12 cellular contexts compared by ENCODE assay signal in genomic region chr4:7189475-7190277, GRCh38. TPM values are rescaled to one million over a fixed set of nuclear protein-coding genes. Genes with fewer than 3 reads are reported as not detected.
DNase-seq lines count a peak whose midpoint lies in the region; ATAC-seq and TF ChIP-seq lines count a peak whose summit lies in the region.
"Had no signal": no experiment of that assay in that cellular context is flagged by ENCODE, and none has a peak within 500 bp of the region (broad histone marks: within the 10 kb centered on the region; RNA-seq: fewer than 3 reads in every experiment).

No MANE protein-coding gene starts in this region.

- TF ChIP-seq POLR2A in stomach (IDR thresholded peaks at IDR 0.05), result no peak

- H3K9me3 ChIP-seq in BLaER1 treated with 17β-estradiol and CSF1 and Interleukin-3, amounts not matched to agents 10 nM and 100 nM (replicated peaks in 1 of 11), result no peaks in the 10 kb centered on the region
- H3K9me3 ChIP-seq in RWPE2 (ENCODE audit: severe bottlenecking) (no peaks in the 10 kb centered on the region), stomach (no peaks in the 10 kb centered on the region)
- H3K9me3 ChIP-seq: right atrium auricular region had no signal

- peak overlapping the region in 7 of 11 experiments; percentile 96 to 100 (median 99); a peak in 12 of 22 replicates for H3K4me2 ChIP-seq in BLaER1 treated with 17β-estradiol and CSF1 and Interleukin-3, amounts not matched to agents 10 nM and 100 nM
- H3K4me2 ChIP-seq in mesendoderm (ENCODE audit: low read length), result no peak overlapping the region

- no peak overlapping the region for H3K56ac ChIP-seq in mesendoderm (ENCODE audit: low read length)

- H4K5ac ChIP-seq in mesendoderm (ENCODE audit: low read length), result no peak overlapping the region

- WGBS in mesendoderm (ENCODE audit: extremely low coverage, insufficient coverage, low lambda C conversion rate), result no CpG with 5 or more reads among the region's 11 CpGs
- WGBS in stomach, 5 donors, result 42 to 62% (median 51%) methylated on average over 10 to 11 of the region's 11 CpGs

- no peak for TF ChIP-seq EP300 in stomach (IDR thresholded peaks at IDR 0.05)

- no peak overlapping the region for H3K27ac ChIP-seq in BLaER1 treated with 17β-estradiol and CSF1 and Interleukin-3, amounts not matched to agents 10 nM and 100 nM
- H3K27ac ChIP-seq in RWPE2 (ENCODE audit: poor library complexity, severe bottlenecking) (no peak overlapping the region), mesendoderm (ENCODE audit: low read depth, low read length) (no peak overlapping the region), stomach (no peak overlapping the region)
- H3K27ac ChIP-seq: right atrium auricular region had no signal

- peaks cover 0 to 29% (median 4%) of the 10 kb centered on the region in 11 experiments; a peak in 8 of 22 replicates for H4K20me1 ChIP-seq in BLaER1 treated with 17β-estradiol and CSF1 and Interleukin-3, amounts not matched to agents 10 nM and 100 nM

- no peak overlapping the region for H3K18ac ChIP-seq in mesendoderm (ENCODE audit: low read length)

- H3K9ac ChIP-seq in BLaER1 treated with 17β-estradiol and CSF1 and Interleukin-3, amounts not matched to agents 10 nM and 100 nM, result no peak overlapping the region
- H3K9ac ChIP-seq in mesendoderm (ENCODE audit: low read length), result no peak overlapping the region

- H3K4me3 ChIP-seq in BLaER1 treated with 17β-estradiol and CSF1 and Interleukin-3, amounts not matched to agents 10 nM and 100 nM, result no peak overlapping the region
- no peak overlapping the region for H3K4me3 ChIP-seq in RWPE2 (ENCODE audit: severe bottlenecking)
- no peak overlapping the region for H3K4me3 ChIP-seq in mesendoderm (ENCODE audit: low read length)
- no peak overlapping the region for H3K4me3 ChIP-seq in stomach
- H3K4me3 ChIP-seq: right atrium auricular region had no signal

- POLR2A ChIA-PET in GM10248 (lab: Yijun Ruan, JAX), result interaction anchor here (0.6 kb wide), 1 partner anchor 537 kb away, joined by 3 read pairs; no protein-coding TSS in a partner anchor

- H3K79me1 ChIP-seq in mesendoderm (ENCODE audit: low read length), result no peaks in the 10 kb centered on the region

- H3K27me3 ChIP-seq in BLaER1 treated with 17β-estradiol and CSF1 and Interleukin-3, amounts not matched to agents 10 nM and 100 nM, result peaks cover 13 to 32% (median 17%) of the 10 kb centered on the region in 11 experiments
- H3K27me3 ChIP-seq in RWPE2 (ENCODE audit: insufficient read depth, poor library complexity, severe bottlenecking) (peaks cover 32% of the 10 kb centered on the region), mesendoderm (ENCODE audit: insufficient read depth, low read length, poor library complexity) (peaks cover 6% of the 10 kb centered on the region), stomach (peaks cover 0 to 87% (median 48%) of the 10 kb centered on the region in 3 donors)
- H3K27me3 ChIP-seq: right atrium auricular region had no signal

- no peak overlapping the region for H2BK15ac ChIP-seq in mesendoderm (replicated peaks; ENCODE audit: low read depth)

- no peak overlapping the region for H3K4ac ChIP-seq in mesendoderm (ENCODE audit: low read depth, low read length)

- H3K79me2 ChIP-seq in mesendoderm (ENCODE audit: control insufficient read depth, insufficient read depth, low read length), result no peaks in the 10 kb centered on the region

- intact Hi-C loops in stomach (cut with DNase I; ENCODE audit: low total_unique reads), result loop anchor here (5.0 to 10.0 kb wide), 2 partner anchors 105 to 528 kb away; no protein-coding TSS in a partner anchor

- H2BK120ac ChIP-seq in mesendoderm (ENCODE audit: low read depth, low read length), result no peak overlapping the region

- no peak overlapping the region for H2AK5ac ChIP-seq in mesendoderm (ENCODE audit: low read length)

- no peaks in the 10 kb centered on the region for H3K36me3 ChIP-seq in BLaER1 treated with 17β-estradiol and CSF1 and Interleukin-3, amounts not matched to agents 10 nM and 100 nM
- H3K36me3 ChIP-seq in RWPE2 (ENCODE audit: low read depth) (no peaks in the 10 kb centered on the region), mesendoderm (ENCODE audit: control insufficient read depth, insufficient read depth, low read length) (no peaks in the 10 kb centered on the region), stomach (no peaks in the 10 kb centered on the region)
- H3K36me3 ChIP-seq: right atrium auricular region had no signal

- ATAC-seq in RWPE2 (ENCODE audit: low read depth), result no peak
- ATAC-seq: stimulated activated naive CD8-positive, alpha-beta T cell treated with anti-CD3 and anti-CD28 coated beads, Interleukin-15, amount 100 ng/mL, for 72 hours had no signal

- no peak overlapping the region for H2BK5ac ChIP-seq in mesendoderm (ENCODE audit: low read length)

- CTCF ChIA-PET in GM10248 (lab: Yijun Ruan, JAX), result interaction anchor here (1.3 to 1.4 kb wide), 2 partner anchors 9 to 616 kb away, joined by 3 to 4 read pairs; no protein-coding TSS in a partner anchor

- H3K23ac ChIP-seq in mesendoderm (ENCODE audit: low read length), result no peak overlapping the region

- H3K4me1 ChIP-seq in BLaER1 treated with 17β-estradiol and CSF1 and Interleukin-3, amounts not matched to agents 10 nM and 100 nM, result peaks cover 11 to 53% (median 41%) of the 10 kb centered on the region in 10 experiments
- H3K4me1 ChIP-seq in RWPE2 (ENCODE audit: insufficient read depth, poor library complexity, severe bottlenecking) (no peaks in the 10 kb centered on the region), mesendoderm (ENCODE audit: control insufficient read depth, low read depth, low read length) (no peaks in the 10 kb centered on the region), stomach (peaks cover 12 to 23% (median 17%) of the 10 kb centered on the region in 4 donors)

- TF ChIP-seq CTCF in RWPE2 (IDR thresholded peaks at IDR 0.05; ENCODE audit: poor library complexity, severe bottlenecking), result peak; percentile 15
- no peak for TF ChIP-seq CTCF in GM10248 (IDR thresholded peaks at IDR 0.05; ENCODE audit: control extremely low read depth, extremely low read depth, low read depth, missing control alignments)
- TF ChIP-seq CTCF in stomach (IDR thresholded peaks at IDR 0.05), result no peak

- no peak overlapping the region for H4K8ac ChIP-seq in mesendoderm (ENCODE audit: low read depth, low read length)

- DNase-seq in ELF-1 (ENCODE audit: low read depth, low spot score), result peak; percentile 33
- DNase-seq in RWPE2 (ENCODE audit: low spot score), result no peak
- DNase-seq in mesendoderm, result peak; percentile 57
- DNase-seq in stimulated activated CD4-positive, alpha-beta T cell treated with anti-CD3 and anti-CD28 coated beads, Interleukin-4, amount 100 ng/mL, for 24 hours, result no peak
- DNase-seq in GM10248 (ENCODE audit: extremely low spot score), result no peak
- DNase-seq in stomach, result no peak
- DNase-seq: activated CD4-positive, alpha-beta T cell treated with anti-CD3 and anti-CD28 coated beads for 4 hours; NCI-H2081 treated with DMSO at 0.1 percent for 48 hours; stimulated activated naive CD8-positive, alpha-beta T cell treated with anti-CD3 and anti-CD28 coated beads, Interleukin-15, amount 100 ng/mL, for 72 hours had no signal

RNA-seq across cellular contexts. Expression of gene SORCS2, which starts 2.7 kb away (rescaled TPM):
- polyA plus RNA-seq in mesendoderm (2013, experiment 1 of 2), result 0.27 TPM
- 0.34 TPM for polyA plus RNA-seq in mesendoderm (2013, experiment 2 of 2)
- 10 to 100 TPM in 1 of 5 donors, 1 to 10 TPM in 2, under 1 TPM in 1, not detected in 1; under 0.01 to 13.0 (median 4.2) TPM for total RNA-seq in stomach
- under 1 TPM; 0.15 to 0.50 (median 0.20) TPM for polyA plus RNA-seq in stomach
- total RNA-seq: CD4-positive, alpha-beta T cell had no signal

Comparison
In these comparisons a context has a peak if more than half of its experiments do, and no peak if none do; other contexts are left out.
1. DNase-seq: peak in ELF-1 (single experiment) and mesendoderm (single experiment); none in RWPE2 (single experiment), stimulated activated CD4-positive, alpha-beta T cell treated with anti-CD3 and anti-CD28 coated beads, Interleukin-4, amount 100 ng/mL, for 24 hours (single experiment), GM10248 (single experiment) and stomach (single experiment).